21 cellular contexts compared by ENCODE assay signal in genomic region chr5:34820593-34820992, GRCh38. TPM values are rescaled to one million over a fixed set of nuclear protein-coding genes. Genes with fewer than 3 reads are reported as not detected.
A peak's percentile ranks its signal among the peaks of the same experiment; 100 is the strongest.
DNase-seq lines count a peak whose midpoint lies in the region; ATAC-seq, FAIRE-seq and TF ChIP-seq lines count a peak whose summit lies in the region.
"Had no signal": no experiment of that assay in that cellular context is flagged by ENCODE, and none has a peak within 500 bp of the region (broad histone marks: within the 10 kb centered on the region; RNA-seq: fewer than 3 reads in every experiment).

No MANE protein-coding gene starts in this region.

- H3K79me1 ChIP-seq in IMR-90 (ENCODE audit: low read depth in 1 of 2, low read length in 2 of 2): peaks cover 17 to 31% of the 10 kb centered on the region in 2 experiments

- H3K36me3 ChIP-seq in GM23338 (ENCODE audit: insufficient read depth) (peaks cover 60% of the 10 kb centered on the region), IMR-90 (ENCODE audit: control insufficient read depth, insufficient read depth, low read length) (peaks cover 48% of the 10 kb centered on the region), K562 (ENCODE audit: control insufficient read depth, insufficient read depth, low read length) (peaks cover 34% of the 10 kb centered on the region; the same call in 2 of the 3 replicates), right lobe of liver (peaks cover 0 to 34% (median 16%) of the 10 kb centered on the region in 4 donors)

- in situ Hi-C loops in IMR-90 (cut with MboI; ENCODE audit: low sequenced_read_pairs): no loop called here
- in situ Hi-C loops in K562 (cut with MboI): no loop called here

- H3K27me3 Mint-ChIP-seq in GM23338 (ENCODE audit: insufficient read depth, low read depth, poor library complexity) (no peaks in the 10 kb centered on the region), progenitor cell of endocrine pancreas (no peaks in the 10 kb centered on the region)

- no peaks in the 10 kb centered on the region for H4K20me1 ChIP-seq in GM23338 (replicated peaks; ENCODE audit: insufficient read depth)
- no peaks in the 10 kb centered on the region; the same call in 1 of the 2 replicates for H4K20me1 ChIP-seq in IMR-90 (ENCODE audit: insufficient read depth, low read length)
- H4K20me1 ChIP-seq in K562 (replicated peaks; ENCODE audit: control insufficient read depth, insufficient read depth, low read length): no peaks in the 10 kb centered on the region

- H3F3A ChIP-seq in GM23338 (replicated peaks; ENCODE audit: low read depth): no peaks in the 10 kb centered on the region

- peak overlapping the region; percentile 55 for H2BK5ac ChIP-seq in IMR-90 (ENCODE audit: low read depth, low read length, poor library complexity, severe bottlenecking)

- no peaks in the 10 kb centered on the region for H3K79me2 ChIP-seq in GM23338 (replicated peaks; ENCODE audit: insufficient read depth)
- no peaks in the 10 kb centered on the region for H3K79me2 ChIP-seq in K562 (ENCODE audit: control insufficient read depth, insufficient read depth, low read length)

- H3K36me3 Mint-ChIP-seq in GM23338 (ENCODE audit: low read depth) (peaks cover 61% of the 10 kb centered on the region), progenitor cell of endocrine pancreas (ENCODE audit: insufficient read depth) (peaks cover 30% of the 10 kb centered on the region)

- DNase-seq in GM23338 (ENCODE audit: low spot score) (no peak), IMR-90 (no peak), K562 (ENCODE audit: extremely low read depth in 1 of 4, low spot score in 3 of 4) (no peak), progenitor cell of endocrine pancreas (ENCODE audit: low spot score, unreplicated experiment) (no peak), right lobe of liver (no peak)
- no peak for DNase-seq in activated naive CD4-positive, alpha-beta T cell treated with Interleukin-2 at 50 U/mL for 16 hours
- DNase-seq: C1 segment of cervical spinal cord; CD4-positive, alpha-beta T cell; DMS153; DMS79 treated with DMSO at 0.1 percent for 48 hours; EL had no signal

- no peak for TF ChIP-seq EP300 in K562 (IDR thresholded peaks at IDR 0.05; ENCODE audit: low read length)

- H3K9ac ChIP-seq in IMR-90 (ENCODE audit: low read depth, low read length): no peak overlapping the region
- H3K9ac ChIP-seq in K562 (ENCODE audit: insufficient read depth in 1 of 2, low read depth in 2 of 2, low read length in 2 of 2): no peak overlapping the region
- H3K9ac ChIP-seq: KMS-11 had no signal

- no peak overlapping the region for H2BK120ac ChIP-seq in IMR-90 (ENCODE audit: low read depth, low read length)

- no peak for FAIRE-seq in K562 (lab: Jason Lieb, UNC)
- FAIRE-seq: A204.1, D721Med, G401.6, GM12891, H1 had no signal

- H3K23ac ChIP-seq in IMR-90 (ENCODE audit: low read depth, low read length): 0 out of 2 replicates have a peak overlapping the region, but pooled peaks have one; percentile 16

- H3K56ac ChIP-seq in IMR-90 (ENCODE audit: extremely low read depth, insufficient read depth, low read length): no peak overlapping the region

- no peaks in the 10 kb centered on the region for H3K4me1 ChIP-seq in GM23338 (ENCODE audit: insufficient read depth)
- H3K4me1 ChIP-seq in IMR-90 (ENCODE audit: control insufficient read depth, insufficient read depth, low read length): no peaks in the 10 kb centered on the region
- no peaks in the 10 kb centered on the region; a peak in 2 of 5 replicates for H3K4me1 ChIP-seq in K562 (replicated peaks in 1 of 2; ENCODE audit: control insufficient read depth in 2 of 2, insufficient read depth in 2 of 2, low read length in 2 of 2)
- no peaks in the 10 kb centered on the region for H3K4me1 ChIP-seq in right lobe of liver

- BruUV-seq in IMR-90 (replicated peaks; lab: Mats Ljungman, UMichigan) (no TSS peak), K562 (replicated peaks; lab: Mats Ljungman, UMichigan) (no TSS peak)

- H2AFZ ChIP-seq in GM23338: no peak overlapping the region
- no peak overlapping the region for H2AFZ ChIP-seq in IMR-90 (replicated peaks; ENCODE audit: low read length, poor library complexity)
- H2AFZ ChIP-seq in K562 (ENCODE audit: low read depth, low read length): no peak overlapping the region

- H3K9me2 ChIP-seq in GM23338 (ENCODE audit: insufficient read depth): no peaks in the 10 kb centered on the region

- no peak overlapping the region for H3K18ac ChIP-seq in IMR-90 (ENCODE audit: low read depth, low read length)

- H4K5ac ChIP-seq in IMR-90 (ENCODE audit: low read depth, low read length): no peak overlapping the region

- H3K27ac ChIP-seq in GM23338 (ENCODE audit: low read depth) (peak overlapping the region; percentile 23; the same call in 1 of the 2 replicates), IMR-90 (ENCODE audit: insufficient read depth, low read length) (no peak overlapping the region), K562 (ENCODE audit: extremely low read depth, low read depth, low read length) (no peak overlapping the region), right lobe of liver (no peak overlapping the region)
- H3K27ac ChIP-seq: HL-60, KMS-11 had no signal

- dilution Hi-C loops in IMR-90 (cut with HindIII; ENCODE audit: low sequenced_read_pairs, unreplicated experiment): no loop called here

- H3K27me3 ChIP-seq in GM23338 (ENCODE audit: insufficient read depth) (no peaks in the 10 kb centered on the region), IMR-90 (ENCODE audit: control insufficient read depth, insufficient read depth, low read length) (no peaks in the 10 kb centered on the region), K562 (ENCODE audit: control insufficient read depth in 2 of 2, insufficient read depth in 2 of 2, low read length in 2 of 2) (no peaks in the 10 kb centered on the region), right lobe of liver (no peaks in the 10 kb centered on the region)

- no CpG with 5 or more reads among the region's 1 CpG for WGBS in IMR-90 (ENCODE audit: extremely low coverage in 2 of 2, insufficient read length in 1 of 2), 2 experiments
- WGBS in K562 (ENCODE audit: insufficient coverage, low coverage, missing lambda C conversion rate): 33% methylated on average over 1 of the region's 1 CpG
- 53% methylated on average over 1 of the region's 1 CpG for WGBS in right lobe of liver (ENCODE audit: insufficient coverage, low coverage, low lambda C conversion rate, missing lambda C conversion rate)

- no peaks in the 10 kb centered on the region for H3K9me1 ChIP-seq in IMR-90 (ENCODE audit: insufficient read depth, low read length)
- no peaks in the 10 kb centered on the region for H3K9me1 ChIP-seq in K562 (ENCODE audit: control insufficient read depth, insufficient read depth, low read length)

- no peak overlapping the region for H3K14ac ChIP-seq in IMR-90 (replicated peaks; ENCODE audit: low read depth, low read length)

- H4K91ac ChIP-seq in IMR-90 (ENCODE audit: insufficient read depth, low read depth, low read length): no peak overlapping the region

- TF ChIP-seq POLR2A in IMR-90 (IDR thresholded peaks at IDR 0.05; ENCODE audit: low read depth, low read length) (no peak), K562 (conservative IDR thresholded peaks at IDR 0.05) (no peak), right lobe of liver (IDR thresholded peaks at IDR 0.05) (no peak)

- ATAC-seq in GM23338: no peak
- ATAC-seq in IMR-90 (ENCODE audit: low read depth): no peak
- peak; percentile 25; the same call in 1 of the 3 replicates for ATAC-seq in K562
- no peak for ATAC-seq in right lobe of liver
- ATAC-seq in HG03135 (IDR thresholded peaks at IDR 0.05; ENCODE audit: unreplicated experiment): no peak
- ATAC-seq: HCT116 had no signal

- H3K4me2 ChIP-seq in GM23338: no peak overlapping the region
- no peak overlapping the region for H3K4me2 ChIP-seq in IMR-90 (ENCODE audit: low read depth, low read length)
- no peak overlapping the region for H3K4me2 ChIP-seq in K562 (ENCODE audit: insufficient read depth, low read length)
- H3K4me2 ChIP-seq: KMS-11 had no signal

- no peak overlapping the region for H2AK5ac ChIP-seq in IMR-90 (ENCODE audit: low read depth, low read length)

- TF ChIP-seq CTCF in GM23338 (conservative IDR thresholded peaks at IDR 0.05; ENCODE audit: low read depth in 2 of 2) (no peak), IMR-90 (conservative IDR thresholded peaks at IDR 0.05; ENCODE audit: low read depth, low read length) (no peak), K562 (IDR thresholded peaks at IDR 0.05 in 2 of 3, conservative IDR thresholded peaks at IDR 0.05 in 1 of 3; ENCODE audit: insufficient read depth in 2 of 3, low read depth in 1 of 3, low read length in 3 of 3) (no peak), progenitor cell of endocrine pancreas (IDR thresholded peaks at IDR 0.05; ENCODE audit: unreplicated experiment) (no peak), right lobe of liver (IDR thresholded peaks at IDR 0.05) (no peak)

- peak overlapping the region; percentile 7; the same call in 1 of the 2 replicates for H3K27ac Mint-ChIP-seq in GM23338
- peak overlapping the region; percentile 30 for H3K27ac Mint-ChIP-seq in progenitor cell of endocrine pancreas
- H3K27ac Mint-ChIP-seq: B cell; CD4-positive, alpha-beta T cell had no signal

- no peak overlapping the region for H3K4ac ChIP-seq in IMR-90 (ENCODE audit: low read depth, low read length)

- H3K4me3 Mint-ChIP-seq in GM23338 (no peak overlapping the region), progenitor cell of endocrine pancreas (ENCODE audit: low read depth) (no peak overlapping the region)
- H3K4me3 Mint-ChIP-seq: B cell; CD4-positive, alpha-beta T cell had no signal

- no peaks in the 10 kb centered on the region for H3K9me3 ChIP-seq in IMR-90 (ENCODE audit: control insufficient read depth, insufficient read depth, low read length)
- H3K9me3 ChIP-seq in K562 (replicated peaks; ENCODE audit: control insufficient read depth, insufficient read depth, low read depth, low read length): no peaks in the 10 kb centered on the region
- H3K9me3 ChIP-seq in right lobe of liver: no peaks in the 10 kb centered on the region

- H2BK15ac ChIP-seq in IMR-90 (ENCODE audit: low read depth, low read length): no peak overlapping the region

- H3K4me3 ChIP-seq in GM23338 (no peak overlapping the region), IMR-90 (ENCODE audit: insufficient read depth, low read depth, low read length) (no peak overlapping the region), K562 (no peak overlapping the region), right lobe of liver (no peak overlapping the region)

- POLR2A ChIA-PET in IMR-90 (lab: Charles Lee; ENCODE audit: unreplicated experiment): no interaction called here
- POLR2A ChIA-PET in K562 (lab: Yijun Ruan, JAX): interaction anchor here (0.7 to 1.6 kb wide), 2 partner anchors 8 to 9 kb away, joined by 3 read pairs; no protein-coding TSS in a partner anchor

- no peaks in the 10 kb centered on the region for H3K4me1 Mint-ChIP-seq in GM23338
- no peaks in the 10 kb centered on the region for H3K4me1 Mint-ChIP-seq in progenitor cell of endocrine pancreas (ENCODE audit: low read depth)
- H3K4me1 Mint-ChIP-seq: B cell had no signal

- no peak overlapping the region for H4K8ac ChIP-seq in IMR-90 (ENCODE audit: low read depth in 2 of 2, low read length in 2 of 2)

- H2BK20ac ChIP-seq in IMR-90 (ENCODE audit: low read depth, low read length): no peak overlapping the region

- H3K9me3 Mint-ChIP-seq in GM23338: no peaks in the 10 kb centered on the region
- H3K9me3 Mint-ChIP-seq in progenitor cell of endocrine pancreas (ENCODE audit: low read depth): no peaks in the 10 kb centered on the region
- H3K9me3 Mint-ChIP-seq: CD4-positive, alpha-beta T cell had no signal

- H2AK9ac ChIP-seq in IMR-90 (replicated peaks; ENCODE audit: low read depth, low read length, poor library complexity): no peak overlapping the region

- intact Hi-C loops in IMR-90 (cut with micrococcal nuclease) (no loop called here), K562 (cut with micrococcal nuclease) (no loop called here), right lobe of liver (cut with DNase I) (no loop called here)

- TF ChIP-seq RAD21 in IMR-90 (IDR thresholded peaks at IDR 0.05; ENCODE audit: low read length) (no peak), K562 (CRISPR knock-in tag; conservative IDR thresholded peaks at IDR 0.05 in 1 of 2, IDR thresholded peaks at IDR 0.05 in 1 of 2) (no peak)

- CTCF ChIA-PET in IMR-90 (lab: Yijun Ruan, JAX): no interaction called here
- CTCF ChIA-PET in K562 (lab: Yijun Ruan, JAX; ENCODE audit: low intra/inter-chr PET ratio): no interaction called here

RNA-seq across cellular contexts. Expression of gene TTC23L, which starts 18.4 kb away (rescaled TPM):
- 2.2 and 3.6 TPM in 2 replicates for total RNA-seq in GM23338 (2014; rRNA removed; shearing (Covaris generic))
- 1.1 and 2.3 TPM in 2 replicates for polyA plus RNA-seq in GM23338 (2016; fragmentation: Nextera tagmentation; extraction: Ambion mirVana)
- total RNA-seq in IMR-90 (2012; rRNA removed): under 0.01 TPM in 2 replicates
- polyA plus RNA-seq in IMR-90 (2012; rRNA removed): not detected in 2 replicates
- 0.03 TPM in 1 of 2 replicates, not detected in the other for polyA plus RNA-seq in IMR-90 (2012; cell fraction: cytosol; rRNA removed)
- polyA plus RNA-seq in IMR-90 (2012; cell fraction: nucleus; rRNA removed; ENCODE audit: low replicate concordance): 0.19 TPM in 1 of 2 replicates, not detected in the other
- 0.32 and 0.53 TPM in 2 replicates for total RNA-seq in K562 (2011; cell fraction: chromatin; rRNA removed; ENCODE audit: low replicate concordance)
- total RNA-seq in K562 (2011; cell fraction: nucleolus; rRNA removed): 0.13 TPM in 1 of 2 replicates, not detected in the other
- 0.15 and 0.23 TPM in 2 replicates for total RNA-seq in K562 (2011; cell fraction: nucleoplasm; rRNA removed)
- not detected in 2 replicates for total RNA-seq in K562 (2014; rRNA removed)
- 0.07 TPM in 1 of 2 replicates, not detected in the other for total RNA-seq in K562 (2014; rRNA removed; fragmentation: Illumina TruSeq; extraction: Trizol)
- total RNA-seq in K562 (2015; rRNA removed; fragmentation: Illumina TruSeq; extraction: Trizol): 0.04 and 0.15 TPM in 2 replicates
- total RNA-seq in K562 (2021): 0.11 and 0.27 TPM in 2 replicates
- 0.14 and 0.39 TPM in 2 replicates for polyA plus RNA-seq in K562 (2011; rRNA removed)
- polyA plus RNA-seq in K562 (2011; cell fraction: cytosol; rRNA removed): 0.03 TPM in 2 replicates
- polyA plus RNA-seq in K562 (2011; cell fraction: nucleus; rRNA removed): 0.36 and 0.60 TPM in 2 replicates
- polyA plus RNA-seq in K562 (2012): 0.18 and 0.32 TPM in 2 replicates
- 0.15 and 0.18 TPM in 2 replicates for polyA plus RNA-seq in K562 (2014; fragmentation: Illumina TruSeq; extraction: Trizol)
- under 1 TPM in 1 of 2 experiments, not detected in 1; 0.32 TPM for polyA plus RNA-seq in K562 (2014; fragmentation: Nextera tagmentation; extraction: Ambion mirVana)
- polyA plus RNA-seq in K562 (2014; rRNA removed): 0.03 and 0.19 TPM in 2 replicates
- 0.21 TPM in 1 of 2 replicates, not detected in the other for polyA minus RNA-seq in K562 (2011; rRNA and poly(A)+ RNA removed)
- not detected in 2 replicates for polyA minus RNA-seq in K562 (2011; cell fraction: cytosol; rRNA and poly(A)+ RNA removed)
- polyA minus RNA-seq in K562 (2011; cell fraction: nucleus; rRNA and poly(A)+ RNA removed): 0.13 TPM in 1 of 2 replicates, not detected in the other
- 2.8 and 2.9 TPM in 2 replicates for total RNA-seq in progenitor cell of endocrine pancreas
- under 1 TPM in 2 of 6 experiments, not detected in 4; 0.15 to 0.51 TPM for total RNA-seq in right lobe of liver
